ENCODE assay signal across 24 cellular contexts in genomic region chr12:70508178-70508577, GRCh38.
DNase-seq lines count a peak whose midpoint lies in the region; ATAC-seq and TF ChIP-seq lines count a peak whose summit lies in the region.
"Had no signal": no experiment of that assay in that cellular context is flagged by ENCODE, and none has a peak within 500 bp of the region (broad histone marks: within the 10 kb centered on the region; RNA-seq: fewer than 3 reads in every experiment).

No MANE protein-coding gene starts in this region.

- no peak overlapping the region for H4K91ac ChIP-seq in H9 (ENCODE audit: insufficient read length, low read depth, low read length)

- peak; percentile 7 for DNase-seq in LHCN-M2 (ENCODE audit: low read depth)
- peak; percentile 66 for DNase-seq in fibroblast of pulmonary artery (ENCODE audit: low read depth)
- DNase-seq in NCI-H1436 treated with DMSO at 0.1 percent for 48 hours (lab: John Stamatoyannopoulos, UW) = no peak
- no peak for DNase-seq in midbrain (lab: John Stamatoyannopoulos, UW)
- no peak for DNase-seq in MCF 10A (ENCODE audit: unreplicated experiment)
- DNase-seq in H9 = no peak
- DNase-seq: activated CD4-positive, alpha-beta T cell treated with anti-CD3 and anti-CD28 coated beads for 4 hours; activated naive CD4-positive, alpha-beta T cell treated with Interleukin-2 at 50 U/mL for 16 hours; activated T-cell treated with anti-CD3 and anti-CD28 coated beads, Interleukin-2, amount 50 U/mL, for 48 hours; adrenal gland; mammary epithelial cell; NCI-H1105; NCI-H2029 treated with DMSO at 0.1 percent for 48 hours; NCI-H82; stimulated activated CD8-positive, alpha-beta memory T cell treated with anti-CD3 and anti-CD28 coated beads, Interleukin-4, amount 100 ng/mL, for 48 hours had no signal

- no peak overlapping the region for H3K56ac ChIP-seq in H9 (ENCODE audit: insufficient read length, low read depth, low read length)

- H3K23ac ChIP-seq in H9 (ENCODE audit: insufficient read length, low read depth, low read length) = no peak overlapping the region

- H4K8ac ChIP-seq in H9 (replicated peaks; ENCODE audit: insufficient read length, low read depth, low read length) = no peak overlapping the region

- H4K20me1 ChIP-seq in H9 (ENCODE audit: control insufficient read depth, insufficient read depth, insufficient read length) = no peaks in the 10 kb centered on the region
- H4K20me1 ChIP-seq: BLaER1 treated with 17β-estradiol and CSF1 and Interleukin-3, amounts not matched to agents 10 nM and 100 nM had no signal

- no peak overlapping the region for H2AFZ ChIP-seq in H9 (ENCODE audit: low read length)

- no peaks in the 10 kb centered on the region for H3K79me1 ChIP-seq in H9 (ENCODE audit: insufficient read depth, low read depth, low read length, poor library complexity, severe bottlenecking)

- ATAC-seq in GM18508 (IDR thresholded peaks at IDR 0.05; ENCODE audit: insufficient read depth, unreplicated experiment) (peak; percentile 61), HG02981 (IDR thresholded peaks at IDR 0.05; ENCODE audit: unreplicated experiment) (peak; percentile 88)
- ATAC-seq: SK-N-SH treated with all-trans-retinoic acid at 6 μM for 48 hours had no signal

- H3K18ac ChIP-seq in H9 (ENCODE audit: insufficient read length, low read depth, low read length) = no peak overlapping the region

- H2BK5ac ChIP-seq in H9 (ENCODE audit: insufficient read length, low read length) = no peak overlapping the region

- no peaks in the 10 kb centered on the region for H3K23me2 ChIP-seq in H9 (ENCODE audit: insufficient read length, low read depth, low read length, poor library complexity, severe bottlenecking)

- H3K27me3 Mint-ChIP-seq in MCF 10A (ENCODE audit: insufficient read depth, unreplicated experiment) (no peaks in the 10 kb centered on the region), H9 (ENCODE audit: low read depth) (peaks cover 12% of the 10 kb centered on the region)

- H4K5ac ChIP-seq in H9 (ENCODE audit: insufficient read length, low read depth, low read length) = no peak overlapping the region

- no peak overlapping the region for H3K9ac ChIP-seq in H9 (ENCODE audit: extremely low read depth, insufficient read length, low read length)
- H3K9ac ChIP-seq: BLaER1 treated with 17β-estradiol and CSF1 and Interleukin-3, amounts not matched to agents 10 nM and 100 nM had no signal

- no peak overlapping the region for H3K27ac ChIP-seq in H9 (ENCODE audit: insufficient read length, low read depth, low read length)
- H3K27ac ChIP-seq: adrenal gland; BLaER1 treated with 17β-estradiol and CSF1 and Interleukin-3, amounts not matched to agents 10 nM and 100 nM; breast epithelium; coronary artery; tibial nerve had no signal

- no peaks in the 10 kb centered on the region for H3K4me1 Mint-ChIP-seq in MCF 10A (ENCODE audit: insufficient read depth, unreplicated experiment)
- peaks cover 17 to 23% of the 10 kb centered on the region in 2 experiments for H3K4me1 Mint-ChIP-seq in H9

- no peak overlapping the region for H3K4me3 ChIP-seq in fibroblast of pulmonary artery (replicated peaks; ENCODE audit: low read depth, low read length)
- H3K4me3 ChIP-seq: adrenal gland; BLaER1 treated with 17β-estradiol and CSF1 and Interleukin-3, amounts not matched to agents 10 nM and 100 nM; breast epithelium; coronary artery; tibial nerve had no signal

- H3K4me3 Mint-ChIP-seq in MCF 10A (ENCODE audit: unreplicated experiment) = no peak overlapping the region
- no peak overlapping the region for H3K4me3 Mint-ChIP-seq in H9
- H3K4me3 Mint-ChIP-seq: neural crest cell; T-helper 2 cell treated with Interferon-gamma antibody and Interleukin-4, amounts not matched to agents 5 μg/mL and 100 μg/mL, for 36 hours had no signal

- intact Hi-C loops in MCF 10A (cut with micrococcal nuclease) = no loop called here

- no peaks in the 10 kb centered on the region for H3K4me1 ChIP-seq in H9 (ENCODE audit: insufficient read depth, low read length)
- H3K4me1 ChIP-seq: adrenal gland; BLaER1 treated with 17β-estradiol and CSF1 and Interleukin-3, amounts not matched to agents 10 nM and 100 nM; breast epithelium; tibial nerve had no signal

- H3K14ac ChIP-seq in H9 (ENCODE audit: insufficient read depth, low read length) = no peak overlapping the region

- H3K9me3 ChIP-seq in H9 (ENCODE audit: control insufficient read depth, low read depth, low read length) = no peaks in the 10 kb centered on the region
- H3K9me3 ChIP-seq: breast epithelium had no signal

- WGBS in H9 (ENCODE audit: extremely low coverage, insufficient read length, low lambda C conversion rate) = no CpG with 5 or more reads among the region's 1 CpG

- H2BK20ac ChIP-seq in H9 (ENCODE audit: low read depth, low read length, poor library complexity, severe bottlenecking) = no peak overlapping the region

- BruUV-seq in MCF 10A (replicated peaks; lab: Mats Ljungman, UMichigan) = no TSS peak

- no peak overlapping the region for H3K4me2 ChIP-seq in H9 (ENCODE audit: insufficient read depth, insufficient read length, low read length)
- H3K4me2 ChIP-seq: BLaER1 treated with 17β-estradiol and CSF1 and Interleukin-3, amounts not matched to agents 10 nM and 100 nM had no signal

- H3K79me2 ChIP-seq in H9 (ENCODE audit: insufficient read depth, low read length) = no peaks in the 10 kb centered on the region

- H3K36me3 Mint-ChIP-seq in MCF 10A (ENCODE audit: insufficient read depth, unreplicated experiment) (no peaks in the 10 kb centered on the region), H9 (ENCODE audit: insufficient read depth in 1 of 3, low read depth in 3 of 3) (peaks cover 14 to 19% (median 18%) of the 10 kb centered on the region in 3 experiments)

- no peak for TF ChIP-seq CTCF in fibroblast of pulmonary artery (IDR thresholded peaks at IDR 0.05; ENCODE audit: low read length, missing control alignments)
- no peak for TF ChIP-seq CTCF in MCF 10A (IDR thresholded peaks at IDR 0.05; ENCODE audit: unreplicated experiment)
- TF ChIP-seq CTCF in H9 (conservative IDR thresholded peaks at IDR 0.05) = no peak

- H3K27ac Mint-ChIP-seq in MCF 10A (ENCODE audit: low read depth, unreplicated experiment) = no peak overlapping the region
- no peak overlapping the region for H3K27ac Mint-ChIP-seq in H9
- H3K27ac Mint-ChIP-seq: T-helper 2 cell treated with Interferon-gamma antibody and Interleukin-4, amounts not matched to agents 5 μg/mL and 100 μg/mL, for 36 hours had no signal

- H2BK120ac ChIP-seq in H9 (ENCODE audit: low read depth, low read length, poor library complexity, severe bottlenecking) = no peak overlapping the region

- CTCF ChIA-PET in MCF 10A (lab: Yijun Ruan, JAX) = interaction anchor here (1.1 kb wide), 1 partner anchor 13 kb away, joined by 3 read pairs; no protein-coding TSS in a partner anchor

- H2BK12ac ChIP-seq in H9 (ENCODE audit: insufficient read length, low read depth, low read length) = no peak overlapping the region

- no peak overlapping the region for H3K4ac ChIP-seq in H9 (ENCODE audit: low read depth, low read length)

- H3K9me3 Mint-ChIP-seq in MCF 10A (ENCODE audit: unreplicated experiment) (peaks cover 7% of the 10 kb centered on the region), H9 (peaks cover 13 to 21% of the 10 kb centered on the region in 2 experiments)

- no peak overlapping the region for H2BK15ac ChIP-seq in H9 (ENCODE audit: low read depth, low read length)

- no peak overlapping the region for H3T11ph ChIP-seq in H9 (ENCODE audit: low read length)

- no peaks in the 10 kb centered on the region for H3K27me3 ChIP-seq in H9 (ENCODE audit: insufficient read depth, low read length)
- H3K27me3 ChIP-seq: adrenal gland; BLaER1 treated with 17β-estradiol and CSF1 and Interleukin-3, amounts not matched to agents 10 nM and 100 nM; breast epithelium; tibial nerve had no signal

- H2AK5ac ChIP-seq in H9 (ENCODE audit: insufficient read length, low read length) = no peak overlapping the region

- POLR2A ChIA-PET in MCF 10A (lab: Yijun Ruan, JAX) = no interaction called here

Comparison
In these comparisons a context has a peak if more than half of its experiments do, and no peak if none do; other contexts are left out.
1. DNase-seq: peak in LHCN-M2 (single experiment) and fibroblast of pulmonary artery (single experiment); none in NCI-H1436 treated with DMSO at 0.1 percent for 48 hours (single experiment), midbrain (single experiment), MCF 10A (single experiment) and H9 (single experiment).